ENCODE assay signal across 26 cellular contexts in the genomic region with DNA sequence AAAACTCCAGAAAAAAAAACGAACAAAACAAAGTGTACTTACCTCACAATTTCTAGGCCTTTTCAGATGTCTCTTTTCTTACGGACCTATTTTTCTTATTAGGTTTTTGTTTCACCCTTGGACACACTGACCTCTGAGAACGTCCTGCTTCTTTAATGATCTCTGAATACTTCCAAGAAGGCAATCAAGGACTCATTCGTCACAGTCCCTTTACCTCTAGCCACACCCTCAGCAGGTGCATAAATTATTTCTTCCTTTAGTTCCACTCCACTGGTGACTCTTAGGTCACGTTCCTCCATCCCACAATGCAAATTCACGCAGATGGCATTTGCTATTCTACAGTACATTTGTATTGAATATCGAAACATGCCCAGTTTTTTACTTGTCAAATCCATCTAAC. TPM values are rescaled to one million over a fixed set of nuclear protein-coding genes. Genes with fewer than 3 reads are reported as not detected.
DNase-seq lines count a peak whose midpoint lies in the region; ATAC-seq and TF ChIP-seq lines count a peak whose summit lies in the region.
"Had no signal": no experiment of that assay in that cellular context is flagged by ENCODE, and none has a peak within 500 bp of the region (broad histone marks: within the 10 kb centered on the region; RNA-seq: fewer than 3 reads in every experiment).

No MANE protein-coding gene starts in this region.

- no peak for TF ChIP-seq CTCF in colonic mucosa (IDR thresholded peaks at IDR 0.05)

- DNase-seq in activated naive CD8-positive, alpha-beta T cell treated with anti-CD3 and anti-CD28 coated beads for 36 hours, result no peak
- DNase-seq in colonic mucosa (no peak), naive B cell (peak; percentile 42), superior temporal gyrus (ENCODE audit: extremely low spot score) (no peak), kidney glomerular epithelial cell (lab: John Stamatoyannopoulos, UW) (no peak), Right ventricle myocardium inferior (ENCODE audit: missing footprints) (no peak), LoVo (ENCODE audit: low spot score) (no peak)
- DNase-seq: activated CD4-positive, alpha-beta T cell treated with anti-CD3 and anti-CD28 coated beads, Interleukin-2, amount 50 U/mL, for 48 hours; activated T-cell treated with anti-CD3 and anti-CD28 coated beads for 4 hours; amygdala; BE2C; glutamatergic neuron; H9; left ventricle myocardium superior; NCI-H1417; NCI-H2107; NCI-H446 treated with DMSO at 0.1 percent for 48 hours; PC-9; spleen; stimulated activated CD4-positive, alpha-beta T cell treated with anti-CD3 and anti-CD28 coated beads, Interleukin-4, amount 100 ng/mL, for 1 hour had no signal

- peaks cover 7% of the 10 kb centered on the region for H3K36me3 Mint-ChIP-seq in activated naive CD8-positive, alpha-beta T cell
- peaks cover 27% of the 10 kb centered on the region for H3K36me3 Mint-ChIP-seq in activated naive CD8-positive, alpha-beta T cell treated with anti-CD3 and anti-CD28 coated beads for 36 hours
- peaks cover 8 to 12% of the 10 kb centered on the region in 2 donors for H3K36me3 Mint-ChIP-seq in naive B cell

- no peaks in the 10 kb centered on the region for H3K9me3 Mint-ChIP-seq in activated naive CD8-positive, alpha-beta T cell (ENCODE audit: low read depth)
- peaks cover 2% of the 10 kb centered on the region for H3K9me3 Mint-ChIP-seq in activated naive CD8-positive, alpha-beta T cell treated with anti-CD3 and anti-CD28 coated beads for 36 hours
- H3K9me3 Mint-ChIP-seq in naive B cell, result peaks cover 0 to 7% (median 0%) of the 10 kb centered on the region in 7 donors
- H3K9me3 Mint-ChIP-seq: dendritic cell treated with granulocyte-macrophage colony-stimulating factor and Interleukin-4, amounts not matched to agents 40 ng/mL and 50 ng/mL, for 4 days; stimulated activated naive CD8-positive, alpha-beta T cell treated with anti-CD3 and anti-CD28 coated beads, Interleukin-15, Interleukin-2, amounts not matched to agents 100 ng/mL and 50 ng/mL, for 24 hours; T-helper 1 cell treated with Interleukin-12 subunit alpha and Interleukin-12 subunit beta and Interleukin-4 antibody, amounts not matched to agents 30 μg/mL and 1 μg/mL, for 36 hours had no signal

- H3K27me3 Mint-ChIP-seq in activated naive CD8-positive, alpha-beta T cell, result no peaks in the 10 kb centered on the region
- no peaks in the 10 kb centered on the region for H3K27me3 Mint-ChIP-seq in activated naive CD8-positive, alpha-beta T cell treated with anti-CD3 and anti-CD28 coated beads for 36 hours
- no peaks in the 10 kb centered on the region for H3K27me3 Mint-ChIP-seq in naive B cell
- H3K27me3 Mint-ChIP-seq: dendritic cell treated with granulocyte-macrophage colony-stimulating factor and Interleukin-4, amounts not matched to agents 40 ng/mL and 50 ng/mL, for 4 days; stimulated activated naive CD8-positive, alpha-beta T cell treated with anti-CD3 and anti-CD28 coated beads, Interleukin-15, Interleukin-2, amounts not matched to agents 100 ng/mL and 50 ng/mL, for 24 hours had no signal

- H3K27me3 ChIP-seq in colonic mucosa, result no peaks in the 10 kb centered on the region
- H3K27me3 ChIP-seq: BE2C, spleen, tibial nerve had no signal

- H3K27ac ChIP-seq in colonic mucosa, result peak overlapping the region; percentile 64
- H3K27ac ChIP-seq: A549, PC-9, spleen, tibial nerve had no signal

- H3K4me3 ChIP-seq in colonic mucosa, result no peak overlapping the region
- H3K4me3 ChIP-seq: A549, PC-9, spleen, tibial nerve had no signal

- ATAC-seq in naive B cell (ENCODE audit: low read depth in 2 of 2), result peak; percentile 91 to 96
- no peak for ATAC-seq in Right ventricle myocardium inferior
- ATAC-seq: A549, left ventricle myocardium superior had no signal

- peak overlapping the region in 1 of 2 donors; percentile 30 for H3K9ac ChIP-seq in colonic mucosa (ENCODE audit: low read depth in 2 of 2, low read length in 2 of 2)

- intact Hi-C loops in colonic mucosa (cut with DNase I), result no loop called here
- intact Hi-C loops in Right ventricle myocardium inferior (cut with DNase I), result no loop called here

- H3K4me3 Mint-ChIP-seq in activated naive CD8-positive, alpha-beta T cell, result no peak overlapping the region
- H3K4me3 Mint-ChIP-seq in activated naive CD8-positive, alpha-beta T cell treated with anti-CD3 and anti-CD28 coated beads for 36 hours, result no peak overlapping the region
- peak overlapping the region in 1 of 8 donors; percentile 9 for H3K4me3 Mint-ChIP-seq in naive B cell
- H3K4me3 Mint-ChIP-seq: dendritic cell treated with granulocyte-macrophage colony-stimulating factor and Interleukin-4, amounts not matched to agents 40 ng/mL and 50 ng/mL, for 4 days; H9; stimulated activated naive CD8-positive, alpha-beta T cell treated with anti-CD3 and anti-CD28 coated beads, Interleukin-15, Interleukin-2, amounts not matched to agents 100 ng/mL and 50 ng/mL, for 24 hours; T-helper 1 cell treated with Interleukin-12 subunit alpha and Interleukin-12 subunit beta and Interleukin-4 antibody, amounts not matched to agents 30 μg/mL and 1 μg/mL, for 36 hours had no signal

- H3K9me3 ChIP-seq in colonic mucosa, result no peaks in the 10 kb centered on the region
- H3K9me3 ChIP-seq: A549, BE2C, spleen, tibial nerve had no signal

- no peaks in the 10 kb centered on the region for H3K36me3 ChIP-seq in colonic mucosa
- H3K36me3 ChIP-seq: BE2C, tibial nerve had no signal

- peak overlapping the region; percentile 25 for H3K27ac Mint-ChIP-seq in activated naive CD8-positive, alpha-beta T cell
- H3K27ac Mint-ChIP-seq in activated naive CD8-positive, alpha-beta T cell treated with anti-CD3 and anti-CD28 coated beads for 36 hours, result no peak overlapping the region
- peak overlapping the region in 2 of 6 donors; percentile 9 to 39 for H3K27ac Mint-ChIP-seq in naive B cell
- H3K27ac Mint-ChIP-seq: dendritic cell treated with granulocyte-macrophage colony-stimulating factor and Interleukin-4, amounts not matched to agents 40 ng/mL and 50 ng/mL, for 4 days; stimulated activated naive CD8-positive, alpha-beta T cell treated with anti-CD3 and anti-CD28 coated beads, Interleukin-15, Interleukin-2, amounts not matched to agents 100 ng/mL and 50 ng/mL, for 24 hours; T-helper 1 cell treated with Interleukin-12 subunit alpha and Interleukin-12 subunit beta and Interleukin-4 antibody, amounts not matched to agents 30 μg/mL and 1 μg/mL, for 36 hours had no signal

- H3K4me1 Mint-ChIP-seq in activated naive CD8-positive, alpha-beta T cell (ENCODE audit: low read depth), result peaks cover 63% of the 10 kb centered on the region
- peaks cover 38% of the 10 kb centered on the region for H3K4me1 Mint-ChIP-seq in activated naive CD8-positive, alpha-beta T cell treated with anti-CD3 and anti-CD28 coated beads for 36 hours
- H3K4me1 Mint-ChIP-seq in naive B cell, result peaks cover 30 to 38% (median 35%) of the 10 kb centered on the region in 3 donors

- peaks cover 8% of the 10 kb centered on the region for H3K4me1 ChIP-seq in colonic mucosa
- H3K4me1 ChIP-seq: A549, BE2C had no signal

RNA-seq across cellular contexts. Expression of a gene that starts 21.9 kb away (rescaled TPM):
- total RNA-seq in activated naive CD8-positive, alpha-beta T cell treated with anti-CD3 and anti-CD28 coated beads for 36 hours, result 10 to 100 TPM; 35.8 to 39.1 TPM
- total RNA-seq in colonic mucosa (10 to 100 TPM; 34.3 to 57.6 TPM), Right ventricle myocardium inferior (6.3 TPM)
- 10 to 100 TPM; 19.6 to 52.1 (median 28.9) TPM for polyA plus RNA-seq in naive B cell (ENCODE audit: low read depth in 6 of 6)
